In the genomic region with DNA sequence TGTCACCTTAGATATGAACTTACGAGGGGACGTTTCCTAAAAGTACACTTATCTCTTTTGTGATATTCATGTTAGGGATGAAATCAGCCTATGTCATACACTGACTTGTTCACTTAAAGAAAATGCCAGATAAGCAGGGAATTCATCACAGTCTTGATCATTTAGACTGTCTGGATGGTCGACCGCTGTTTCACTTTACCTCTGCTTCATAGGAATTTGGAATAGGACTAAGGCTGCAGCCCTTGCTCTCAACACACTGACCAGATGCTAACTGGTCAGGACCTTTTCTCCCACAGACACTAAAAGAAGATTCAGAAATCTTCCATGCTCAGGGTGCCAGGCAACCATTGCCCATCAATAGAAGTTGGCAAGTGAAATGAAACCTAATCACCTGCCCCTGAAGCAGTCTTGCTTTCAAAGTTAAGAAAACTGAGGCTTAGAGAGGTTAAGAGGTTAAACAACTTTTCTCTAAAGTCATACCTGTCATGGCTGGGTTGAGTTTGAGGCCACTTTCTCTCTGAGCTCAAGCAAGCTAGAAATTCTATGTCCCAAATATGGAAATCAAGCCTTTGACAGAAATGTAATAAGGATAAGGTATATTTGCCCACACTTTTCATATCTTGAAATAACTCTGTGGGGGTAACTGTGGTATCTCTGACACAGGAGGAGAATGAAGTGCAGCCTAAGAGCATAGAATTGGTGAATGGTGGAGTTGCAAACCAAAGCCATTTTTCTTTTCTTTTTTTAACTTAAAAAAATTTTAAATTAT, we compare ENCODE assay signal across 1 cellular context.
TF ChIP-seq lines count a peak whose summit lies in the region.

No MANE protein-coding gene starts in this region.

TF ChIP-seq in SK-N-SH, 30 proteins besides CTCF, POLR2A, EP300 and RAD21 (continued from another document):
- TF ChIP-seq, protein P1, sequence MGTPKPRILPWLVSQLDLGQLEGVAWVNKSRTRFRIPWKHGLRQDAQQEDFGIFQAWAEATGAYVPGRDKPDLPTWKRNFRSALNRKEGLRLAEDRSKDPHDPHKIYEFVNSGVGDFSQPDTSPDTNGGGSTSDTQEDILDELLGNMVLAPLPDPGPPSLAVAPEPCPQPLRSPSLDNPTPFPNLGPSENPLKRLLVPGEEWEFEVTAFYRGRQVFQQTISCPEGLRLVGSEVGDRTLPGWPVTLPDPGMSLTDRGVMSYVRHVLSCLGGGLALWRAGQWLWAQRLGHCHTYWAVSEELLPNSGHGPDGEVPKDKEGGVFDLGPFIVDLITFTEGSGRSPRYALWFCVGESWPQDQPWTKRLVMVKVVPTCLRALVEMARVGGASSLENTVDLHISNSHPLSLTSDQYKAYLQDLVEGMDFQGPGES (IDR thresholded peaks at IDR 0.05; ENCODE audit: low read depth, low read length): no peak
